In the genomic region with DNA sequence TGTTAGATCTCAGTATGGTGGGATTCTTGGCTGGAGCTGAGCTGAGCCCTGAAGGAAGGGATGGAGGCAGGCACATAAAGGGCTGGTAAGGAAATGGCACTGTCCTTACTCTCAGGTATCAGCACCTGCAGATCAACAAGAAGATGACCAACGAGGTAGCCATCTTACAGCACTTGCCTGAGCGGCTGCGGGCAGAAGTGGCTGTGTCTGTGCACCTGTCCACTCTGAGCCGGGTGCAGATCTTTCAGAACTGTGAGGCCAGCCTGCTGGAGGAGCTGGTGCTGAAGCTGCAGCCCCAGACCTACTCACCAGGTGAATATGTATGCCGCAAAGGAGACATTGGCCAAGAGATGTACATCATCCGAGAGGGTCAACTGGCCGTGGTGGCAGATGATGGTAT, we compare ENCODE assay signal across 33 cellular contexts. TPM values are rescaled to one million over a fixed set of nuclear protein-coding genes. Genes with fewer than 3 reads are reported as not detected.
"Had no signal": no experiment of that assay in that cellular context is flagged by ENCODE, and none has a peak within 500 bp of the region (broad histone marks: within the 10 kb centered on the region; RNA-seq: fewer than 3 reads in every experiment).

No MANE protein-coding gene starts in this region.

- H3K27ac ChIP-seq: stomach, suprapubic skin, testis, thoracic aorta, thyroid gland, tibial artery, tibial nerve, transverse colon, upper lobe of left lung, upper lobe of right lung, uterus, vagina had no signal

- H3K9me3 ChIP-seq: stomach, suprapubic skin, testis, thoracic aorta, thyroid gland, tibial artery, tibial nerve, transverse colon, upper lobe of left lung, upper lobe of right lung, uterus, vagina had no signal

- DNase-seq: stimulated activated CD4-positive, alpha-beta T cell treated with anti-CD3 and anti-CD28 coated beads, Interleukin-2, amount 100 ng/mL, for 48 hours; stimulated activated CD4-positive, alpha-beta T cell treated with anti-CD3 and anti-CD28 coated beads, Interleukin-4, amount 100 ng/mL, for 1 hour; stimulated activated CD4-positive, alpha-beta T cell treated with anti-CD3 and anti-CD28 coated beads, Interleukin-4, amount 100 ng/mL, for 24 hours; stimulated activated CD4-positive, alpha-beta T cell treated with anti-CD3 and anti-CD28 coated beads, Interleukin-4, amount 100 ng/mL, for 4 hours; stimulated activated CD8-positive, alpha-beta memory T cell treated with anti-CD3 and anti-CD28 coated beads, Interleukin-4, amount 100 ng/mL, for 48 hours; stimulated activated naive B cell treated with anti-CD40 and anti-IgM and Interleukin-4, amounts not matched to agents 10 μg/mL and 1 μg/mL and 100 μg/mL, for 72 hours; stimulated activated naive CD4-positive, alpha-beta T cell; stimulated activated naive CD4-positive, alpha-beta T cell treated with Interleukin-2 at 50 U/mL for 16 hours; stimulated activated naive CD8-positive, alpha-beta T cell treated with anti-CD3 and anti-CD28 coated beads, Interleukin-15, amount 100 ng/mL, for 72 hours; stimulated activated naive CD8-positive, alpha-beta T cell treated with anti-CD3 and anti-CD28 coated beads, Interleukin-15, Interleukin-2, amounts not matched to agents 100 U/mL and 50 U/mL, for 24 hours; stomach; substantia nigra; testis; thyroid gland; tibial artery; transverse colon; upper lobe of left lung; upper lobe of right lung; uterus had no signal

- H3K27me3 ChIP-seq: stomach, suprapubic skin, testis, thyroid gland, tibial nerve, transverse colon, upper lobe of left lung, upper lobe of right lung, uterus, vagina had no signal

- H3K36me3 ChIP-seq: stomach, suprapubic skin, thoracic aorta, thyroid gland, tibial artery, tibial nerve, transverse colon, upper lobe of left lung, upper lobe of right lung, uterus, vagina had no signal

- H3K4me1 ChIP-seq: stomach, suprapubic skin, testis, thyroid gland, tibial artery, tibial nerve, transverse colon, upper lobe of left lung, upper lobe of right lung, uterus, vagina had no signal

- H3K36me3 Mint-ChIP-seq: stimulated activated effector memory CD8-positive, alpha-beta T cell treated with anti-CD3 and anti-CD28 coated beads, Interleukin-12 subunit alpha, Interleukin-12 subunit beta, amount 100 ng/mL, for 72 hours; stimulated activated memory B cell treated with anti-CD40 and anti-IgM and Interleukin-4, amounts not matched to agents 10 μg/mL and 1 μg/mL and 100 μg/mL, for 72 hours; stimulated activated naive B cell treated with anti-CD40 and anti-IgM and Interleukin-4, amounts not matched to agents 10 μg/mL and 1 μg/mL and 100 μg/mL, for 72 hours; type B pancreatic cell had no signal

- H3K27ac Mint-ChIP-seq: stimulated activated effector memory CD8-positive, alpha-beta T cell treated with anti-CD3 and anti-CD28 coated beads, Interleukin-12 subunit alpha, Interleukin-12 subunit beta, amount 100 ng/mL, for 72 hours; stimulated activated memory B cell treated with anti-CD40 and anti-IgM and Interleukin-4, amounts not matched to agents 10 μg/mL and 1 μg/mL and 100 μg/mL, for 72 hours; stimulated activated naive B cell treated with anti-CD40 and anti-IgM and Interleukin-4, amounts not matched to agents 10 μg/mL and 1 μg/mL and 100 μg/mL, for 72 hours; stimulated activated naive CD8-positive, alpha-beta T cell treated with anti-CD3 and anti-CD28 coated beads, Interleukin-15, amount 100 ng/mL, for 72 hours; stimulated activated naive CD8-positive, alpha-beta T cell treated with anti-CD3 and anti-CD28 coated beads, Interleukin-15, Interleukin-2, amounts not matched to agents 100 ng/mL and 50 ng/mL, for 24 hours; type B pancreatic cell had no signal

- H3K4me3 Mint-ChIP-seq: stimulated activated effector memory CD8-positive, alpha-beta T cell treated with anti-CD3 and anti-CD28 coated beads, Interleukin-12 subunit alpha, Interleukin-12 subunit beta, amount 100 ng/mL, for 72 hours; stimulated activated memory B cell treated with anti-CD40 and anti-IgM and Interleukin-4, amounts not matched to agents 10 μg/mL and 1 μg/mL and 100 μg/mL, for 72 hours; stimulated activated naive B cell treated with anti-CD40 and anti-IgM and Interleukin-4, amounts not matched to agents 10 μg/mL and 1 μg/mL and 100 μg/mL, for 72 hours; stimulated activated naive CD8-positive, alpha-beta T cell treated with anti-CD3 and anti-CD28 coated beads, Interleukin-15, amount 100 ng/mL, for 72 hours; stimulated activated naive CD8-positive, alpha-beta T cell treated with anti-CD3 and anti-CD28 coated beads, Interleukin-15, Interleukin-2, amounts not matched to agents 100 ng/mL and 50 ng/mL, for 24 hours; type B pancreatic cell had no signal

- H3K4me3 ChIP-seq: stomach, suprapubic skin, testis, thoracic aorta, thyroid gland, tibial artery, tibial nerve, transverse colon, upper lobe of left lung, upper lobe of right lung, uterus, vagina had no signal

- FAIRE-seq: urothelium cell line had no signal

- H3K9me3 Mint-ChIP-seq: stimulated activated effector memory CD8-positive, alpha-beta T cell treated with anti-CD3 and anti-CD28 coated beads, Interleukin-12 subunit alpha, Interleukin-12 subunit beta, amount 100 ng/mL, for 72 hours; stimulated activated memory B cell treated with anti-CD40 and anti-IgM and Interleukin-4, amounts not matched to agents 10 μg/mL and 1 μg/mL and 100 μg/mL, for 72 hours; stimulated activated naive B cell treated with anti-CD40 and anti-IgM and Interleukin-4, amounts not matched to agents 10 μg/mL and 1 μg/mL and 100 μg/mL, for 72 hours; stimulated activated naive CD8-positive, alpha-beta T cell treated with anti-CD3 and anti-CD28 coated beads, Interleukin-15, amount 100 ng/mL, for 72 hours; stimulated activated naive CD8-positive, alpha-beta T cell treated with anti-CD3 and anti-CD28 coated beads, Interleukin-15, Interleukin-2, amounts not matched to agents 100 ng/mL and 50 ng/mL, for 24 hours; type B pancreatic cell had no signal

- H3K4me1 Mint-ChIP-seq: stimulated activated effector memory CD8-positive, alpha-beta T cell treated with anti-CD3 and anti-CD28 coated beads, Interleukin-12 subunit alpha, Interleukin-12 subunit beta, amount 100 ng/mL, for 72 hours; stimulated activated memory B cell treated with anti-CD40 and anti-IgM and Interleukin-4, amounts not matched to agents 10 μg/mL and 1 μg/mL and 100 μg/mL, for 72 hours; stimulated activated naive CD8-positive, alpha-beta T cell treated with anti-CD3 and anti-CD28 coated beads, Interleukin-15, amount 100 ng/mL, for 72 hours had no signal

RNA-seq across cellular contexts. Expression of gene CNGA4, which starts 2.4 kb away (rescaled TPM):
- total RNA-seq: stomach, subcutaneous adipose tissue, suprapubic skin, thoracic aorta, upper lobe of right lung, urinary bladder, vagina had no signal

RNA-seq across cellular contexts. Expression of gene CCKBR, which starts 18.3 kb away (rescaled TPM):
- total RNA-seq: subcutaneous adipose tissue, thoracic aorta, tibial nerve, upper lobe of left lung, upper lobe of right lung, ureter, urinary bladder, uterus, vagina had no signal

RNA-seq across cellular contexts. Expression of gene C11orf42, which starts 36.0 kb away (rescaled TPM):
- total RNA-seq: stomach, subcutaneous adipose tissue, suprapubic skin, temporal lobe, thoracic aorta, thyroid gland, tibial nerve, transverse colon, upper lobe of left lung, upper lobe of right lung, ureter, urinary bladder, uterus, vagina had no signal
- polyA plus RNA-seq: stomach, thymus, urinary bladder had no signal

RNA-seq across cellular contexts. Expression of gene OR52W1, which starts 42.3 kb away (rescaled TPM):
- total RNA-seq: stomach, subcutaneous adipose tissue, suprapubic skin, temporal lobe, testis, thoracic aorta, thyroid gland, tibial nerve, transverse colon, upper lobe of left lung, upper lobe of right lung, ureter, urinary bladder, uterus, vagina had no signal
- polyA plus RNA-seq: stomach, urinary bladder had no signal
